In genomic region chr12:103905730-103906349, GRCh38 we compare ENCODE assay signal across 19 cellular contexts. TPM values are rescaled to one million over a fixed set of nuclear protein-coding genes. Genes with fewer than 3 reads are reported as not detected.
DNase-seq lines count a peak whose midpoint lies in the region; ATAC-seq and TF ChIP-seq lines count a peak whose summit lies in the region.
"Had no signal": no experiment of that assay in that cellular context is flagged by ENCODE, and none has a peak within 500 bp of the region (broad histone marks: within the 10 kb centered on the region; RNA-seq: fewer than 3 reads in every experiment).

No MANE protein-coding gene starts in this region.

- no peak overlapping the region for H2AFZ ChIP-seq in MM.1S (ENCODE audit: low read length)
- H2AFZ ChIP-seq: parathyroid adenoma had no signal

- peak overlapping the region; percentile 3 for H3K27ac Mint-ChIP-seq in MCF 10A (ENCODE audit: low read depth, unreplicated experiment)
- H3K27ac Mint-ChIP-seq in central memory CD8-positive, alpha-beta T cell (ENCODE audit: low read depth), result peak overlapping the region; percentile 63
- peak overlapping the region; percentile 88 for H3K27ac Mint-ChIP-seq in stimulated activated naive CD8-positive, alpha-beta T cell treated with anti-CD3 and anti-CD28 coated beads, Interleukin-15, Interleukin-2, amounts not matched to agents 100 ng/mL and 50 ng/mL, for 24 hours
- H3K27ac Mint-ChIP-seq: type B pancreatic cell had no signal

- no peaks in the 10 kb centered on the region for H3K9me2 ChIP-seq in MM.1S (replicated peaks; ENCODE audit: insufficient read depth, low read length)

- no peak overlapping the region for H3K9ac ChIP-seq in MM.1S (ENCODE audit: low read length)
- H3K9ac ChIP-seq: parathyroid adenoma had no signal

- H3K9me3 ChIP-seq in breast epithelium (no peaks in the 10 kb centered on the region), MM.1S (replicated peaks; ENCODE audit: insufficient read depth, low read length) (no peaks in the 10 kb centered on the region)
- H3K9me3 ChIP-seq: ascending aorta, gastrocnemius medialis, left lung, MG63 had no signal

- CTCF ChIA-PET in MCF 10A (lab: Yijun Ruan, JAX), result no interaction called here

- H3K36me3 ChIP-seq in breast epithelium (no peaks in the 10 kb centered on the region), MM.1S (replicated peaks; ENCODE audit: insufficient read depth, low read length) (no peaks in the 10 kb centered on the region)
- H3K36me3 ChIP-seq: ascending aorta, gastrocnemius medialis, left lung, MG63 had no signal

- peaks cover 12% of the 10 kb centered on the region for H3K27me3 Mint-ChIP-seq in MCF 10A (ENCODE audit: insufficient read depth, unreplicated experiment)
- no peaks in the 10 kb centered on the region for H3K27me3 Mint-ChIP-seq in central memory CD8-positive, alpha-beta T cell
- H3K27me3 Mint-ChIP-seq in stimulated activated naive CD8-positive, alpha-beta T cell treated with anti-CD3 and anti-CD28 coated beads, Interleukin-15, Interleukin-2, amounts not matched to agents 100 ng/mL and 50 ng/mL, for 24 hours, result no peaks in the 10 kb centered on the region

- no peaks in the 10 kb centered on the region for H3K9me3 Mint-ChIP-seq in MCF 10A (ENCODE audit: unreplicated experiment)
- no peaks in the 10 kb centered on the region for H3K9me3 Mint-ChIP-seq in central memory CD8-positive, alpha-beta T cell
- no peaks in the 10 kb centered on the region for H3K9me3 Mint-ChIP-seq in stimulated activated naive CD8-positive, alpha-beta T cell treated with anti-CD3 and anti-CD28 coated beads, Interleukin-15, Interleukin-2, amounts not matched to agents 100 ng/mL and 50 ng/mL, for 24 hours
- H3K9me3 Mint-ChIP-seq: type B pancreatic cell had no signal

- no peak for ATAC-seq in central memory CD8-positive, alpha-beta T cell (replicated peaks; ENCODE audit: extremely low read depth, poor library complexity, severe bottlenecking)
- ATAC-seq in GM18517 (IDR thresholded peaks at IDR 0.05; ENCODE audit: unreplicated experiment), result no peak
- ATAC-seq: gastrocnemius medialis, left lung had no signal

- intact Hi-C loops in MCF 10A (cut with micrococcal nuclease), result no loop called here
- intact Hi-C loops in breast epithelium (cut with DNase I; ENCODE audit: low total_unique reads), result no loop called here

- H4K20me1 ChIP-seq in MM.1S (ENCODE audit: insufficient read depth, low read length), result no peaks in the 10 kb centered on the region

- H3K36me3 Mint-ChIP-seq in MCF 10A (ENCODE audit: insufficient read depth, unreplicated experiment), result no peaks in the 10 kb centered on the region
- H3K36me3 Mint-ChIP-seq in central memory CD8-positive, alpha-beta T cell (ENCODE audit: insufficient read depth), result peaks cover 1% of the 10 kb centered on the region
- no peaks in the 10 kb centered on the region for H3K36me3 Mint-ChIP-seq in stimulated activated naive CD8-positive, alpha-beta T cell treated with anti-CD3 and anti-CD28 coated beads, Interleukin-15, Interleukin-2, amounts not matched to agents 100 ng/mL and 50 ng/mL, for 24 hours (ENCODE audit: low read depth)
- H3K36me3 Mint-ChIP-seq: type B pancreatic cell had no signal

- H3K4me3 Mint-ChIP-seq in MCF 10A (ENCODE audit: unreplicated experiment), result no peak overlapping the region
- no peak overlapping the region for H3K4me3 Mint-ChIP-seq in central memory CD8-positive, alpha-beta T cell
- no peak overlapping the region for H3K4me3 Mint-ChIP-seq in stimulated activated naive CD8-positive, alpha-beta T cell treated with anti-CD3 and anti-CD28 coated beads, Interleukin-15, Interleukin-2, amounts not matched to agents 100 ng/mL and 50 ng/mL, for 24 hours
- H3K4me3 Mint-ChIP-seq: type B pancreatic cell had no signal

- peaks cover 8% of the 10 kb centered on the region for H3K4me1 Mint-ChIP-seq in MCF 10A (ENCODE audit: insufficient read depth, unreplicated experiment)
- H3K4me1 Mint-ChIP-seq in central memory CD8-positive, alpha-beta T cell, result peaks cover 46% of the 10 kb centered on the region
- H3K4me1 Mint-ChIP-seq in stimulated activated naive CD8-positive, alpha-beta T cell treated with anti-CD3 and anti-CD28 coated beads, Interleukin-15, Interleukin-2, amounts not matched to agents 100 ng/mL and 50 ng/mL, for 24 hours (ENCODE audit: low read depth), result peaks cover 60% of the 10 kb centered on the region

- H3K4me1 ChIP-seq in breast epithelium (no peaks in the 10 kb centered on the region), MM.1S (ENCODE audit: low read length) (peaks cover 26% of the 10 kb centered on the region)
- H3K4me1 ChIP-seq: ascending aorta, gastrocnemius medialis, left lung, parathyroid adenoma had no signal

- DNase-seq in MCF 10A (ENCODE audit: unreplicated experiment) (no peak), breast epithelium (ENCODE audit: low spot score in 2 of 2) (no peak), RKO (ENCODE audit: low spot score) (peak; percentile 9), GM19238 (ENCODE audit: insufficient read length, low spot score) (no peak), MM.1S (no peak)
- no peak for DNase-seq in central memory CD8-positive, alpha-beta T cell (ENCODE audit: low spot score in 2 of 2)
- DNase-seq: gastrocnemius medialis, left lung, MG63, NCI-H2081, NCI-H748 treated with DMSO at 0.1 percent for 48 hours, RPMI8226, small intestine had no signal

- H3F3A ChIP-seq in MM.1S (ENCODE audit: insufficient read depth, low read length), result peaks cover 18% of the 10 kb centered on the region

- no peak for TF ChIP-seq CTCF in MCF 10A (IDR thresholded peaks at IDR 0.05; ENCODE audit: unreplicated experiment)
- TF ChIP-seq CTCF in breast epithelium (IDR thresholded peaks at IDR 0.05), result no peak
- no peak for TF ChIP-seq CTCF in MM.1S (IDR thresholded peaks at IDR 0.05; ENCODE audit: low read length)

- H3K27ac ChIP-seq in breast epithelium (no peak overlapping the region), MM.1S (ENCODE audit: low read length) (no peak overlapping the region)
- H3K27ac ChIP-seq: ascending aorta, gastrocnemius medialis, left lung, parathyroid adenoma, VCaP had no signal

- TF ChIP-seq POLR2A in breast epithelium (IDR thresholded peaks at IDR 0.05), result no peak

- no peak overlapping the region for H3K4me2 ChIP-seq in MM.1S (ENCODE audit: low read depth, low read length)

- no TSS peak for BruUV-seq in MCF 10A (replicated peaks; lab: Mats Ljungman, UMichigan)

- H3K79me2 ChIP-seq in MM.1S (ENCODE audit: low read length), result no peaks in the 10 kb centered on the region
- H3K79me2 ChIP-seq: parathyroid adenoma had no signal

- POLR2A ChIA-PET in MCF 10A (lab: Yijun Ruan, JAX), result interaction anchor here (1.2 to 1.5 kb wide), 3 partner anchors 11 to 60 kb away, joined by 3 to 5 read pairs (median 3); partner anchors contain the start of genes HSP90B1 and TDG

- no peaks in the 10 kb centered on the region for H3K27me3 ChIP-seq in breast epithelium
- H3K27me3 ChIP-seq in MM.1S (replicated peaks; ENCODE audit: insufficient read depth, low read length), result no peaks in the 10 kb centered on the region
- H3K27me3 ChIP-seq: ascending aorta, gastrocnemius medialis, left lung, MG63 had no signal

- H3K4me3 ChIP-seq in breast epithelium (no peak overlapping the region), MM.1S (ENCODE audit: low read length) (no peak overlapping the region)
- H3K4me3 ChIP-seq: ascending aorta, gastrocnemius medialis, left lung, MG63 had no signal

RNA-seq across cellular contexts. Expression of gene HSP90B1, which starts 24.4 kb away (rescaled TPM):
- total RNA-seq in MCF 10A (2022), result 1,052 and 1,334 TPM in 2 replicates
- total RNA-seq in breast epithelium, result 100 to 1,000 TPM; 341 to 456 (median 362) TPM

RNA-seq across cellular contexts. Expression of gene TDG, which starts 59.8 kb away (rescaled TPM):
- total RNA-seq in MCF 10A (2022) (31.6 and 31.8 TPM in 2 replicates), breast epithelium (10 to 100 TPM; 14.4 to 37.5 (median 29.8) TPM)

Comparison
In these comparisons a context has a peak if more than half of its experiments do, and no peak if none do; other contexts are left out.
1. H3K27ac Mint-ChIP-seq: peak in every context shown above with its lines; median percentile 88 in stimulated activated naive CD8-positive, alpha-beta T cell treated with anti-CD3 and anti-CD28 coated beads, Interleukin-15, Interleukin-2, amounts not matched to agents 100 ng/mL and 50 ng/mL, for 24 hours; 63 in central memory CD8-positive, alpha-beta T cell; 3 in MCF 10A.